8 cellular contexts compared by ENCODE assay signal in genomic region chr9:104743377-104743985, GRCh38. TPM values are rescaled to one million over a fixed set of nuclear protein-coding genes. Genes with fewer than 3 reads are reported as not detected.
DNase-seq lines count a peak whose midpoint lies in the region; ATAC-seq and TF ChIP-seq lines count a peak whose summit lies in the region.

No MANE protein-coding gene starts in this region.

- peak; percentile 35 for DNase-seq in stimulated activated CD4-positive, alpha-beta T cell treated with anti-CD3 and anti-CD28 coated beads, Interleukin-4, amount 100 ng/mL, for 24 hours
- no peak for DNase-seq in stimulated activated CD4-positive, alpha-beta T cell treated with anti-CD3 and anti-CD28 coated beads, Interleukin-1b, Interleukin-23, amount 100 ng/mL, for 48 hours
- DNase-seq in HuH-7 (ENCODE audit: low spot score) = peak; percentile 41
- DNase-seq in NOMO-1 treated with DMSO at 0.1 percent for 48 hours (lab: John Stamatoyannopoulos, UW; ENCODE audit: unreplicated experiment) = peak; percentile 77
- peak in 1 of 4 donors; percentile 44 for DNase-seq in body of pancreas
- DNase-seq in left kidney (ENCODE audit: low read depth, low spot score) = peak; percentile 86
- no peak for DNase-seq in upper lobe of right lung

- no peak overlapping the region for H3K4me3 ChIP-seq in body of pancreas
- no peak overlapping the region for H3K4me3 ChIP-seq in upper lobe of right lung

- no peaks in the 10 kb centered on the region for H3K36me3 ChIP-seq in body of pancreas (replicated peaks in 1 of 2; ENCODE audit: insufficient read depth in 1 of 2, low read depth in 2 of 2)
- H3K36me3 ChIP-seq in upper lobe of right lung = no peaks in the 10 kb centered on the region

- intact Hi-C loops in body of pancreas (cut with DNase I) = no loop called here
- intact Hi-C loops in upper lobe of right lung (cut with DNase I) = no loop called here

- WGBS in body of pancreas, 2 donors = 25 to 26% methylated on average over 7 of the region's 7 CpGs

- TF ChIP-seq CTCF in body of pancreas (IDR thresholded peaks at IDR 0.05) (peak; percentile 40 to 84 (median 79)), upper lobe of right lung (IDR thresholded peaks at IDR 0.05) (peak; percentile 77)

- H3K27me3 ChIP-seq in body of pancreas (no peaks in the 10 kb centered on the region), upper lobe of right lung (no peaks in the 10 kb centered on the region)

- H3K4me1 ChIP-seq in body of pancreas (peaks cover under 1% of the 10 kb centered on the region), upper lobe of right lung (no peaks in the 10 kb centered on the region)

- no peak for TF ChIP-seq POLR2A in body of pancreas (IDR thresholded peaks at IDR 0.05)

- H3K27ac ChIP-seq in body of pancreas = no peak overlapping the region
- H3K27ac ChIP-seq in upper lobe of right lung = no peak overlapping the region

- H3K9me3 ChIP-seq in body of pancreas (no peaks in the 10 kb centered on the region), upper lobe of right lung (no peaks in the 10 kb centered on the region)

- peak; percentile 30 for ATAC-seq in GM21737 (IDR thresholded peaks at IDR 0.05; ENCODE audit: unreplicated experiment)
- peak; percentile 37 for ATAC-seq in body of pancreas
- peak; percentile 55 for ATAC-seq in upper lobe of right lung

RNA-seq across cellular contexts. Expression of gene NIPSNAP3A, which starts 4.0 kb away (rescaled TPM):
- total RNA-seq in body of pancreas (10 to 100 TPM; 12.5 to 15.2 TPM), upper lobe of right lung (26.0 TPM)

RNA-seq across cellular contexts. Expression of gene NIPSNAP3B, which starts 20.4 kb away (rescaled TPM):
- total RNA-seq in body of pancreas = 1 to 10 TPM in 1 of 2 donors, not detected in 1; 2.6 TPM
- 2.2 TPM for total RNA-seq in upper lobe of right lung

RNA-seq across cellular contexts. Expression of gene OR13D1, which starts 49.2 kb away (rescaled TPM):
- not detected for total RNA-seq in body of pancreas
- total RNA-seq in upper lobe of right lung = not detected

Comparison
In these comparisons a context has a peak if more than half of its experiments do, and no peak if none do; other contexts are left out.
1. DNase-seq: peak in stimulated activated CD4-positive, alpha-beta T cell treated with anti-CD3 and anti-CD28 coated beads, Interleukin-4, amount 100 ng/mL, for 24 hours (single experiment), HuH-7 (single experiment), NOMO-1 treated with DMSO at 0.1 percent for 48 hours (single experiment) and left kidney (single experiment); none in stimulated activated CD4-positive, alpha-beta T cell treated with anti-CD3 and anti-CD28 coated beads, Interleukin-1b, Interleukin-23, amount 100 ng/mL, for 48 hours (single experiment) and upper lobe of right lung (single experiment).
2. Peak in every context shown above with its lines, with median percentiles within 50 percentile points of each other: ATAC-seq.